9 cellular contexts compared by ENCODE assay signal in genomic region chr1:107935396-107936064, GRCh38. TPM values are rescaled to one million over a fixed set of nuclear protein-coding genes. Genes with fewer than 3 reads are reported as not detected.
A peak's percentile ranks its signal among the peaks of the same experiment; 100 is the strongest.
DNase-seq lines count a peak whose midpoint lies in the region; ATAC-seq and TF ChIP-seq lines count a peak whose summit lies in the region.
"Had no signal": no experiment of that assay in that cellular context is flagged by ENCODE, and none has a peak within 500 bp of the region (broad histone marks: within the 10 kb centered on the region; RNA-seq: fewer than 3 reads in every experiment).

No MANE protein-coding gene starts in this region.

- no peaks in the 10 kb centered on the region for H3K36me3 ChIP-seq in neutrophil
- H3K36me3 ChIP-seq in endodermal cell (ENCODE audit: control insufficient read depth, insufficient read depth, low read length): no peaks in the 10 kb centered on the region
- H3K36me3 ChIP-seq: lower lobe of right lung had no signal

- 90 to 91% methylated on average over 3 to 4 of the region's 4 CpGs for WGBS in endodermal cell (ENCODE audit: insufficient coverage in 1 of 2, insufficient read length in 1 of 2), 2 experiments

- peak; percentile 72 for DNase-seq in activated CD4-positive, alpha-beta T cell treated with anti-CD3 and anti-CD28 coated beads for 36 hours
- no peak for DNase-seq in activated CD4-positive, alpha-beta T cell treated with anti-CD3 and anti-CD28 coated beads for 4 hours
- DNase-seq in T-cell: no peak
- no peak for DNase-seq in middle frontal gyrus (ENCODE audit: extremely low spot score, low spot score)
- no peak for DNase-seq in endodermal cell
- DNase-seq in NCI-H774 (lab: John Stamatoyannopoulos, UW): no peak
- DNase-seq: lower lobe of right lung had no signal

- H3K4me1 ChIP-seq in neutrophil (ENCODE audit: control insufficient read depth in 1 of 2, insufficient read depth in 1 of 2, low read depth in 1 of 2, low read length in 1 of 2) (peaks cover 70 to 74% of the 10 kb centered on the region in 2 experiments), endodermal cell (ENCODE audit: control insufficient read depth, insufficient read depth, low read length) (peaks cover 2% of the 10 kb centered on the region)

- intact Hi-C loops in activated CD4-positive, alpha-beta T cell treated with anti-CD3 and anti-CD28 coated beads for 36 hours (cut with DNase I, micrococcal nuclease): loop anchor here (1.0 to 10.0 kb wide), 7 partner anchors 28 to 709 kb away; no protein-coding TSS in a partner anchor

- no peaks in the 10 kb centered on the region for H3K9me3 Mint-ChIP-seq in activated CD4-positive, alpha-beta T cell treated with anti-CD3 and anti-CD28 coated beads for 36 hours (ENCODE audit: low read depth)
- H3K9me3 Mint-ChIP-seq in T-cell: no peaks in the 10 kb centered on the region
- no peaks in the 10 kb centered on the region for H3K9me3 Mint-ChIP-seq in endodermal cell

- H3K9ac ChIP-seq in endodermal cell (ENCODE audit: extremely low read depth, low read length, poor library complexity, severe bottlenecking): no peak overlapping the region

- peak overlapping the region; percentile 92 for H3K27ac ChIP-seq in neutrophil
- H3K27ac ChIP-seq in endodermal cell (ENCODE audit: low read depth, low read length): no peak overlapping the region

- CTCF ChIA-PET in activated CD4-positive, alpha-beta T cell treated with anti-CD3 and anti-CD28 coated beads for 36 hours (lab: Charles Lee): no interaction called here
- CTCF ChIA-PET in T-cell (lab: Charles Lee): no interaction called here

- peaks cover 58% of the 10 kb centered on the region for H3K4me1 Mint-ChIP-seq in activated CD4-positive, alpha-beta T cell treated with anti-CD3 and anti-CD28 coated beads for 36 hours
- H3K4me1 Mint-ChIP-seq in T-cell (peaks cover 34 to 56% (median 39%) of the 10 kb centered on the region in 3 donors), endodermal cell (peaks cover 25% of the 10 kb centered on the region)

- POLR2A ChIA-PET in activated CD4-positive, alpha-beta T cell treated with anti-CD3 and anti-CD28 coated beads for 36 hours (lab: Charles Lee): interaction anchor here (1.0 kb wide), 1 partner anchor 116 kb away, joined by 3 read pairs; no protein-coding TSS in a partner anchor
- POLR2A ChIA-PET in T-cell (lab: Charles Lee): no interaction called here

- H3K9me3 ChIP-seq in neutrophil: no peaks in the 10 kb centered on the region
- no peaks in the 10 kb centered on the region for H3K9me3 ChIP-seq in endodermal cell (ENCODE audit: control insufficient read depth, low read length)
- H3K9me3 ChIP-seq: lower lobe of right lung had no signal

- H3K4me3 Mint-ChIP-seq in activated CD4-positive, alpha-beta T cell treated with anti-CD3 and anti-CD28 coated beads for 36 hours: peak overlapping the region; percentile 53
- H3K4me3 Mint-ChIP-seq in T-cell (peak overlapping the region in 2 of 3 donors; percentile 56 to 64), endodermal cell (no peak overlapping the region)

- peak overlapping the region; percentile 83 for H3K27ac Mint-ChIP-seq in activated CD4-positive, alpha-beta T cell treated with anti-CD3 and anti-CD28 coated beads for 36 hours
- H3K27ac Mint-ChIP-seq in T-cell: peak overlapping the region; percentile 0 to 4
- no peak overlapping the region for H3K27ac Mint-ChIP-seq in endodermal cell

- H3K27me3 Mint-ChIP-seq in activated CD4-positive, alpha-beta T cell treated with anti-CD3 and anti-CD28 coated beads for 36 hours: no peaks in the 10 kb centered on the region
- H3K27me3 Mint-ChIP-seq in T-cell: no peaks in the 10 kb centered on the region
- H3K27me3 Mint-ChIP-seq in endodermal cell (ENCODE audit: insufficient read depth): no peaks in the 10 kb centered on the region

- H3K36me3 Mint-ChIP-seq in activated CD4-positive, alpha-beta T cell treated with anti-CD3 and anti-CD28 coated beads for 36 hours (ENCODE audit: low read depth): no peaks in the 10 kb centered on the region
- H3K36me3 Mint-ChIP-seq in T-cell (no peaks in the 10 kb centered on the region), endodermal cell (ENCODE audit: low read depth) (no peaks in the 10 kb centered on the region)

- H3K27me3 ChIP-seq in neutrophil (no peaks in the 10 kb centered on the region), endodermal cell (ENCODE audit: control insufficient read depth, insufficient read depth, low read length, poor library complexity, severe bottlenecking) (no peaks in the 10 kb centered on the region)

- H3K4me3 ChIP-seq in neutrophil (ENCODE audit: low read depth in 1 of 2, low read length in 1 of 2): peak overlapping the region in 1 of 2 experiments; percentile 52
- H3K4me3 ChIP-seq in endodermal cell (ENCODE audit: low read length): no peak overlapping the region
- H3K4me3 ChIP-seq: lower lobe of right lung had no signal

- no peak for TF ChIP-seq CTCF in neutrophil (IDR thresholded peaks at IDR 0.05)
- no peak for TF ChIP-seq CTCF in endodermal cell (conservative IDR thresholded peaks at IDR 0.05)

- peak; percentile 86 for ATAC-seq in activated CD4-positive, alpha-beta T cell treated with anti-CD3 and anti-CD28 coated beads for 36 hours
- ATAC-seq in HG03025 (IDR thresholded peaks at IDR 0.05; ENCODE audit: low FRiP score, unreplicated experiment): peak; percentile 81
- peak; percentile 40 to 61 (median 54) for ATAC-seq in T-cell (replicated peaks in 1 of 4)

RNA-seq across cellular contexts. Expression of gene VAV3, which starts 29.4 kb away (rescaled TPM):
- total RNA-seq in activated CD4-positive, alpha-beta T cell treated with anti-CD3 and anti-CD28 coated beads for 36 hours: 1 to 10 TPM; 1.3 to 1.9 TPM
- total RNA-seq in T-cell (10 to 100 TPM in 1 of 5 donors, 1 to 10 TPM in 4; 3.7 to 13.4 (median 4.6) TPM), endodermal cell (1 to 10 TPM; 6.9 to 9.6 TPM)
- polyA plus RNA-seq in endodermal cell (2013, experiment 1 of 2): 3.8 TPM
- polyA plus RNA-seq in endodermal cell (2013, experiment 2 of 2): 3.6 TPM
